Comparison of ENCODE assay signal across 9 cellular contexts in genomic region chr4:1604706-1605205, GRCh38.
DNase-seq lines count a peak whose midpoint lies in the region; FAIRE-seq and TF ChIP-seq lines count a peak whose summit lies in the region.
"Had no signal": no experiment of that assay in that cellular context is flagged by ENCODE, and none has a peak within 500 bp of the region (broad histone marks: within the 10 kb centered on the region; RNA-seq: fewer than 3 reads in every experiment).

No MANE protein-coding gene starts in this region.

- TF ChIP-seq CTCF in mammary epithelial cell (conservative IDR thresholded peaks at IDR 0.05 in 1 of 2, IDR thresholded peaks at IDR 0.05 in 1 of 2; ENCODE audit: extremely low read depth in 1 of 2, insufficient read depth in 1 of 2, low read depth in 1 of 2, low read length in 2 of 2) = peak; percentile 19 to 65

- intact Hi-C loops in mammary epithelial cell (cut with micrococcal nuclease) = loop anchor here (1.0 kb wide), 1 partner anchor 248 kb away; no protein-coding TSS in a partner anchor

- peaks cover 5% of the 10 kb centered on the region for H3K27me3 ChIP-seq in mammary epithelial cell (ENCODE audit: insufficient read depth, low read length)
- no peaks in the 10 kb centered on the region for H3K27me3 ChIP-seq in small intestine (ENCODE audit: control insufficient read depth in 2 of 2, insufficient read depth in 2 of 2, low read length in 2 of 2)

- peak overlapping the region; percentile 33 for H2AFZ ChIP-seq in mammary epithelial cell (ENCODE audit: low read depth, low read length)

- no peaks in the 10 kb centered on the region for H3K79me2 ChIP-seq in mammary epithelial cell (ENCODE audit: insufficient read depth, low read length)

- H3K36me3 ChIP-seq in mammary epithelial cell (ENCODE audit: insufficient read depth, low read length) = no peaks in the 10 kb centered on the region
- H3K36me3 ChIP-seq in small intestine (ENCODE audit: control insufficient read depth in 2 of 2, insufficient read depth in 2 of 2, low read length in 2 of 2) = no peaks in the 10 kb centered on the region

- 0% methylated on average over 10 of the region's 19 CpGs for WGBS in mammary epithelial cell (ENCODE audit: low coverage, missing lambda C conversion rate)
- 23 to 37% (median 27%) methylated on average over 18 to 19 of the region's 19 CpGs for WGBS in small intestine, 3 donors

- no TSS peak for BruUV-seq in mammary epithelial cell (replicated peaks; lab: Mats Ljungman, UMichigan)

- H3K27ac ChIP-seq in mammary epithelial cell (ENCODE audit: insufficient read depth, low read depth, low read length) = no peak overlapping the region
- no peak overlapping the region for H3K27ac ChIP-seq in small intestine (ENCODE audit: low read depth in 1 of 2, low read length in 1 of 2)
- H3K27ac ChIP-seq: SK-N-MC had no signal

- H3K4me1 ChIP-seq in mammary epithelial cell (ENCODE audit: insufficient read depth, low read length) (peaks cover 21% of the 10 kb centered on the region), small intestine (ENCODE audit: control insufficient read depth in 2 of 2, insufficient read depth in 1 of 2, low read depth in 1 of 2, low read length in 1 of 2) (no peaks in the 10 kb centered on the region)

- no peak for TF ChIP-seq POLR2A in GM12891 (IDR thresholded peaks at IDR 0.05; ENCODE audit: low read depth, low read length)
- TF ChIP-seq POLR2A in H54 (IDR thresholded peaks at IDR 0.05; ENCODE audit: low read depth, low read length) = no peak

- in situ Hi-C loops in mammary epithelial cell (cut with MboI; ENCODE audit: low sequenced_read_pairs in 2 of 2) = no loop called here

- no peaks in the 10 kb centered on the region for H4K20me1 ChIP-seq in mammary epithelial cell (ENCODE audit: insufficient read depth, low read length)

- H3K4me3 ChIP-seq in mammary epithelial cell (replicated peaks in 1 of 3; ENCODE audit: insufficient read depth in 1 of 3, low read depth in 2 of 3, low read length in 3 of 3) = no peak overlapping the region
- no peak overlapping the region for H3K4me3 ChIP-seq in small intestine (ENCODE audit: low read depth in 1 of 2, low read length in 2 of 2)
- H3K4me3 ChIP-seq: SK-N-MC had no signal

- CTCF ChIA-PET in mammary epithelial cell (lab: Charles Lee; ENCODE audit: low non-redundant PET) = no interaction called here

- dilution Hi-C loops in mammary epithelial cell (cut with HindIII; ENCODE audit: low sequenced_read_pairs) = no loop called here

- H3K9me3 ChIP-seq in mammary epithelial cell (replicated peaks; ENCODE audit: insufficient read depth, low read length) = no peaks in the 10 kb centered on the region
- no peaks in the 10 kb centered on the region for H3K9me3 ChIP-seq in small intestine (ENCODE audit: control insufficient read depth, low read depth)

- no peak overlapping the region for H3K9ac ChIP-seq in mammary epithelial cell (ENCODE audit: insufficient read depth, low read length)

- peak overlapping the region; percentile 30 for H3K4me2 ChIP-seq in mammary epithelial cell (ENCODE audit: insufficient read depth, low read depth, low read length)

- DNase-seq in NCI-H1694 treated with DMSO at 0.1 percent for 48 hours (lab: John Stamatoyannopoulos, UW) = peak; percentile 30
- no peak for DNase-seq in NCI-H1694 (lab: John Stamatoyannopoulos, UW)
- peak; percentile 47 for DNase-seq in NCI-H526 treated with DMSO at 0.1 percent for 48 hours (lab: John Stamatoyannopoulos, UW)
- no peak for DNase-seq in mammary epithelial cell
- peak; percentile 14 for DNase-seq in small intestine
- no peak for DNase-seq in GM12891 (ENCODE audit: insufficient read length, low spot score)
- DNase-seq in NK-92 (lab: John Stamatoyannopoulos, UW; ENCODE audit: unreplicated experiment) = no peak
- DNase-seq in H54 (ENCODE audit: insufficient read length, low spot score) = no peak

- FAIRE-seq in small intestine (lab: Jason Lieb, UNC) = no peak
- FAIRE-seq in GM12891 (lab: Jason Lieb, UNC) = no peak
- no peak for FAIRE-seq in H54 (lab: Jason Lieb, UNC)

TF ChIP-seq in GM12891, 5 proteins besides CTCF, POLR2A, EP300 and RAD21:
- TF ChIP-seq POU2F2 (IDR thresholded peaks at IDR 0.05; ENCODE audit: low read depth, low read length) (no peak), PAX5 (IDR thresholded peaks at IDR 0.05; ENCODE audit: insufficient read depth, low read length, severe bottlenecking) (no peak), SPI1 (IDR thresholded peaks at IDR 0.05; ENCODE audit: low read depth, low read length) (no peak), POLR2AphosphoS5 (IDR thresholded peaks at IDR 0.05; ENCODE audit: low read depth, low read length) (no peak), TAF1 (IDR thresholded peaks at IDR 0.05; ENCODE audit: low read depth, low read length) (no peak)

Comparison
In these comparisons a context has a peak if more than half of its experiments do, and no peak if none do; other contexts are left out.
1. DNase-seq: peak in NCI-H1694 treated with DMSO at 0.1 percent for 48 hours (single experiment), NCI-H526 treated with DMSO at 0.1 percent for 48 hours (single experiment) and small intestine (single experiment); none in NCI-H1694 (single experiment), mammary epithelial cell (single experiment), GM12891 (single experiment), NK-92 (single experiment) and H54 (single experiment).